ENCODE assay signal across 9 cellular contexts in genomic region chr17:30554839-30555751, GRCh38.
A peak's percentile ranks its signal among the peaks of the same experiment; 100 is the strongest.
DNase-seq lines count a peak whose midpoint lies in the region; ATAC-seq, FAIRE-seq and TF ChIP-seq lines count a peak whose summit lies in the region.
"Had no signal": no experiment of that assay in that cellular context is flagged by ENCODE, and none has a peak within 500 bp of the region (broad histone marks: within the 10 kb centered on the region; RNA-seq: fewer than 3 reads in every experiment).

No MANE protein-coding gene starts in this region.

- H3K36me3 ChIP-seq in SJSA1 (no peaks in the 10 kb centered on the region), heart left ventricle (no peaks in the 10 kb centered on the region)

- no peak overlapping the region for H3K4me3 ChIP-seq in GM12864 (ENCODE audit: low read depth, low read length)
- no peak overlapping the region for H3K4me3 ChIP-seq in SJSA1
- H3K4me3 ChIP-seq in heart left ventricle = no peak overlapping the region

- H3K27ac ChIP-seq in SJSA1 (no peak overlapping the region), heart left ventricle (no peak overlapping the region)

- no peaks in the 10 kb centered on the region for H3K9me3 ChIP-seq in SJSA1 (replicated peaks)
- H3K9me3 ChIP-seq in heart left ventricle = no peaks in the 10 kb centered on the region

- in situ Hi-C loops in ACHN (cut with HindIII; ENCODE audit: low pct_ligation_motif_present, low pct_unique_long_range_greater_than_20kb, low sequenced_read_pairs) = no loop called here

- TF ChIP-seq CTCF in GM12864 (IDR thresholded peaks at IDR 0.05; ENCODE audit: low read depth, low read length, missing control alignments) (peak; percentile 24), heart left ventricle (IDR thresholded peaks at IDR 0.05) (peak in 9 of 12 donors; percentile 5 to 27 (median 16))

- TF ChIP-seq POLR2A in heart left ventricle (IDR thresholded peaks at IDR 0.05) = no peak

- H3K27me3 ChIP-seq in SJSA1 (replicated peaks) (no peaks in the 10 kb centered on the region), heart left ventricle (no peaks in the 10 kb centered on the region)

- no peak overlapping the region for H3K4me3 Mint-ChIP-seq in activated naive CD4-positive, alpha-beta T cell treated with anti-CD3 and anti-CD28 coated beads, Interleukin-2, amount 10 ng/mL, durations not matched to agents 7 days and 5 days

- intact Hi-C loops in heart left ventricle (cut with DNase I) = loop anchor here in 1 of 10 donors (10.0 kb wide), 1 partner anchor 210 kb away; no protein-coding TSS in a partner anchor

- no peaks in the 10 kb centered on the region for H3K27me3 Mint-ChIP-seq in activated naive CD4-positive, alpha-beta T cell treated with anti-CD3 and anti-CD28 coated beads, Interleukin-2, amount 10 ng/mL, durations not matched to agents 7 days and 5 days

- WGBS in heart left ventricle, 4 donors = 79 to 82% (median 80%) methylated on average over 10 to 20 of the region's 20 CpGs

- CTCF ChIA-PET in activated naive CD4-positive, alpha-beta T cell treated with anti-CD3 and anti-CD28 coated beads, Interleukin-2, amount 10 ng/mL, durations not matched to agents 7 days and 5 days (lab: Charles Lee) = no interaction called here

- H3K9me3 Mint-ChIP-seq in activated naive CD4-positive, alpha-beta T cell treated with anti-CD3 and anti-CD28 coated beads, Interleukin-2, amount 10 ng/mL, durations not matched to agents 7 days and 5 days = no peaks in the 10 kb centered on the region

- H3K27ac Mint-ChIP-seq in activated naive CD4-positive, alpha-beta T cell treated with anti-CD3 and anti-CD28 coated beads, Interleukin-2, amount 10 ng/mL, durations not matched to agents 7 days and 5 days = no peak overlapping the region

- FAIRE-seq in GM19239 (lab: Jason Lieb, UNC) = no peak
- FAIRE-seq: colon had no signal

- ATAC-seq in heart left ventricle (peak in 2 of 4 donors; percentile 19 to 34), GM21528 (IDR thresholded peaks at IDR 0.05; ENCODE audit: low FRiP score, unreplicated experiment) (no peak), HG02798 (IDR thresholded peaks at IDR 0.05; ENCODE audit: poor library complexity, unreplicated experiment) (no peak)

- H3K4me1 ChIP-seq in SJSA1 (replicated peaks) (peaks cover 10% of the 10 kb centered on the region), heart left ventricle (no peaks in the 10 kb centered on the region)

- H3K36me3 Mint-ChIP-seq in activated naive CD4-positive, alpha-beta T cell treated with anti-CD3 and anti-CD28 coated beads, Interleukin-2, amount 10 ng/mL, durations not matched to agents 7 days and 5 days = no peaks in the 10 kb centered on the region

- H3K4me1 Mint-ChIP-seq in activated naive CD4-positive, alpha-beta T cell treated with anti-CD3 and anti-CD28 coated beads, Interleukin-2, amount 10 ng/mL, durations not matched to agents 7 days and 5 days = peaks cover 21% of the 10 kb centered on the region

- DNase-seq in ACHN = peak; percentile 49
- DNase-seq in GM12864 (ENCODE audit: low read depth) = no peak
- DNase-seq in SJSA1 (ENCODE audit: low read depth in 1 of 2, low spot score in 2 of 2) = peak; percentile 27 to 56
- no peak for DNase-seq in heart left ventricle
- no peak for DNase-seq in GM19239 (ENCODE audit: insufficient read length, low spot score)
- no peak for DNase-seq in activated naive CD4-positive, alpha-beta T cell treated with anti-CD3 and anti-CD28 coated beads, Interleukin-2, amount 10 ng/mL, durations not matched to agents 7 days and 5 days

Comparison
In these comparisons a context has a peak if more than half of its experiments do, and no peak if none do; other contexts are left out.
1. DNase-seq: peak in ACHN (single experiment) and SJSA1 (2 of 2); none in GM12864 (single experiment), heart left ventricle (0 of 5), GM19239 (single experiment) and activated naive CD4-positive, alpha-beta T cell treated with anti-CD3 and anti-CD28 coated beads, Interleukin-2, amount 10 ng/mL, durations not matched to agents 7 days and 5 days (single experiment).